1 cellular context compared by ENCODE assay signal in the genomic region with DNA sequence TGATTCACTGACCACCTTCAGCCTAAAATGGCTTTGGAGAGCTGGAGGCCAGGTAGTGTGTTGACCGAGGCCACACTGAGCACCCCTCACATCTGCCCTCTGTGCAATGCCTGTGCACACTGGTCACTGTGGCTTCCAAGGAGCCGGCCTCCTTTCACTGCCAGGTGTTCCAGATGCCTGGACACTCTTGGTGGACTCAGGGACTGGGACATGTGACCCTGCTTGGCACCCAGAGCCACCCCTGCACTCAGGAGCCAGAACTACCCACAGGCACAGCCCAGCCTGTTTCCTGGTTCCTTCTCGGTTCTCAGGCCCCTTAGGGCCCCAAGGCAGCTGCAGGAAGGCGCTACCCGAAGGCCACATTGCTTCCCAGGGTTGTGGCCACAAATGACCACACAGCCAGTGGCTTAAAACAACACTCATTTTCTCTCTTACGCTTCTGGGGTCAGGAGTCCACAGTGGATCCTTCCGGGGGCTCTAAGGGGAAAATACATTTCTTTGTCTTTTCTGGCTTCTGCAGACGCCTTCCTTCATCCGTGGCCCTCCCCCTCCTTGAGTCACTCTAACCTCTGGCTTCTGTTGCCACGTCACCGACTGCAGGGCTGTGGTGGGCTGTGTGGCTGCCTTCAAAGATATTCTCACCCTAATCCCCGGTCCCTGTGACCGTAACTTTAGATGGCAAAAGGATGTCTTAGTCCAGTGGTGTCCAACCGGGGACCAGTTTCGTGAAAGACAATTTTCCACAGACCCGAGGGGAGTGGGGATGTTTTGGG.
TF ChIP-seq lines count a peak whose summit lies in the region.

No MANE protein-coding gene starts in this region.

TF ChIP-seq in HepG2, 621 proteins besides CTCF, POLR2A, EP300 and RAD21 (continued from another document):
- TF ChIP-seq, protein P1, sequence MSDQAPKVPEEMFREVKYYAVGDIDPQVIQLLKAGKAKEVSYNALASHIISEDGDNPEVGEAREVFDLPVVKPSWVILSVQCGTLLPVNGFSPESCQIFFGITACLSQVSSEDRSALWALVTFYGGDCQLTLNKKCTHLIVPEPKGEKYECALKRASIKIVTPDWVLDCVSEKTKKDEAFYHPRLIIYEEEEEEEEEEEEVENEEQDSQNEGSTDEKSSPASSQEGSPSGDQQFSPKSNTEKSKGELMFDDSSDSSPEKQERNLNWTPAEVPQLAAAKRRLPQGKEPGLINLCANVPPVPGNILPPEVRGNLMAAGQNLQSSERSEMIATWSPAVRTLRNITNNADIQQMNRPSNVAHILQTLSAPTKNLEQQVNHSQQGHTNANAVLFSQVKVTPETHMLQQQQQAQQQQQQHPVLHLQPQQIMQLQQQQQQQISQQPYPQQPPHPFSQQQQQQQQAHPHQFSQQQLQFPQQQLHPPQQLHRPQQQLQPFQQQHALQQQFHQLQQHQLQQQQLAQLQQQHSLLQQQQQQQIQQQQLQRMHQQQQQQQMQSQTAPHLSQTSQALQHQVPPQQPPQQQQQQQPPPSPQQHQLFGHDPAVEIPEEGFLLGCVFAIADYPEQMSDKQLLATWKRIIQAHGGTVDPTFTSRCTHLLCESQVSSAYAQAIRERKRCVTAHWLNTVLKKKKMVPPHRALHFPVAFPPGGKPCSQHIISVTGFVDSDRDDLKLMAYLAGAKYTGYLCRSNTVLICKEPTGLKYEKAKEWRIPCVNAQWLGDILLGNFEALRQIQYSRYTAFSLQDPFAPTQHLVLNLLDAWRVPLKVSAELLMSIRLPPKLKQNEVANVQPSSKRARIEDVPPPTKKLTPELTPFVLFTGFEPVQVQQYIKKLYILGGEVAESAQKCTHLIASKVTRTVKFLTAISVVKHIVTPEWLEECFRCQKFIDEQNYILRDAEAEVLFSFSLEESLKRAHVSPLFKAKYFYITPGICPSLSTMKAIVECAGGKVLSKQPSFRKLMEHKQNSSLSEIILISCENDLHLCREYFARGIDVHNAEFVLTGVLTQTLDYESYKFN (CRISPR knock-in tag; conservative IDR thresholded peaks at IDR 0.05) = 0 out of 2 replicates have a peak, but pooled peaks have one; percentile 29
- TF ChIP-seq ZMYM4 (CRISPR knock-in tag; IDR thresholded peaks at IDR 0.05) (0 out of 2 replicates have a peak, but pooled peaks have one; percentile 16), CREB1 (IDR thresholded peaks at IDR 0.05) (peak; percentile 38; the same call in 1 of the 2 replicates), CREB1 (CRISPR knock-in tag; IDR thresholded peaks at IDR 0.05) (no peak), IKZF1 (IDR thresholded peaks at IDR 0.05) (no peak), ZNF501 (CRISPR knock-in tag; IDR thresholded peaks at IDR 0.05) (0 out of 2 replicates have a peak, but pooled peaks have one; percentile 12), TBX2 (CRISPR knock-in tag; IDR thresholded peaks at IDR 0.05; ENCODE audit: borderline replicate concordance) (0 out of 2 replicates have a peak, but pooled peaks have one; percentile 39), ZNF138 (CRISPR knock-in tag; IDR thresholded peaks at IDR 0.05; ENCODE audit: low read depth) (no peak), MTA1 (CRISPR knock-in tag; IDR thresholded peaks at IDR 0.05; ENCODE audit: borderline replicate concordance) (peak; percentile 24; the same call in 1 of the 2 replicates), NAIF1 (CRISPR knock-in tag; IDR thresholded peaks at IDR 0.05; ENCODE audit: borderline replicate concordance) (no peak), DPF2 (CRISPR knock-in tag; IDR thresholded peaks at IDR 0.05; ENCODE audit: borderline replicate concordance, low read depth) (no peak)
- TF ChIP-seq, protein P2, sequence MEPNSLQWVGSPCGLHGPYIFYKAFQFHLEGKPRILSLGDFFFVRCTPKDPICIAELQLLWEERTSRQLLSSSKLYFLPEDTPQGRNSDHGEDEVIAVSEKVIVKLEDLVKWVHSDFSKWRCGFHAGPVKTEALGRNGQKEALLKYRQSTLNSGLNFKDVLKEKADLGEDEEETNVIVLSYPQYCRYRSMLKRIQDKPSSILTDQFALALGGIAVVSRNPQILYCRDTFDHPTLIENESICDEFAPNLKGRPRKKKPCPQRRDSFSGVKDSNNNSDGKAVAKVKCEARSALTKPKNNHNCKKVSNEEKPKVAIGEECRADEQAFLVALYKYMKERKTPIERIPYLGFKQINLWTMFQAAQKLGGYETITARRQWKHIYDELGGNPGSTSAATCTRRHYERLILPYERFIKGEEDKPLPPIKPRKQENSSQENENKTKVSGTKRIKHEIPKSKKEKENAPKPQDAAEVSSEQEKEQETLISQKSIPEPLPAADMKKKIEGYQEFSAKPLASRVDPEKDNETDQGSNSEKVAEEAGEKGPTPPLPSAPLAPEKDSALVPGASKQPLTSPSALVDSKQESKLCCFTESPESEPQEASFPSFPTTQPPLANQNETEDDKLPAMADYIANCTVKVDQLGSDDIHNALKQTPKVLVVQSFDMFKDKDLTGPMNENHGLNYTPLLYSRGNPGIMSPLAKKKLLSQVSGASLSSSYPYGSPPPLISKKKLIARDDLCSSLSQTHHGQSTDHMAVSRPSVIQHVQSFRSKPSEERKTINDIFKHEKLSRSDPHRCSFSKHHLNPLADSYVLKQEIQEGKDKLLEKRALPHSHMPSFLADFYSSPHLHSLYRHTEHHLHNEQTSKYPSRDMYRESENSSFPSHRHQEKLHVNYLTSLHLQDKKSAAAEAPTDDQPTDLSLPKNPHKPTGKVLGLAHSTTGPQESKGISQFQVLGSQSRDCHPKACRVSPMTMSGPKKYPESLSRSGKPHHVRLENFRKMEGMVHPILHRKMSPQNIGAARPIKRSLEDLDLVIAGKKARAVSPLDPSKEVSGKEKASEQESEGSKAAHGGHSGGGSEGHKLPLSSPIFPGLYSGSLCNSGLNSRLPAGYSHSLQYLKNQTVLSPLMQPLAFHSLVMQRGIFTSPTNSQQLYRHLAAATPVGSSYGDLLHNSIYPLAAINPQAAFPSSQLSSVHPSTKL (CRISPR knock-in tag; IDR thresholded peaks at IDR 0.05) = 0 out of 2 replicates have a peak, but pooled peaks have one; percentile 21
- TF ChIP-seq, protein P3, sequence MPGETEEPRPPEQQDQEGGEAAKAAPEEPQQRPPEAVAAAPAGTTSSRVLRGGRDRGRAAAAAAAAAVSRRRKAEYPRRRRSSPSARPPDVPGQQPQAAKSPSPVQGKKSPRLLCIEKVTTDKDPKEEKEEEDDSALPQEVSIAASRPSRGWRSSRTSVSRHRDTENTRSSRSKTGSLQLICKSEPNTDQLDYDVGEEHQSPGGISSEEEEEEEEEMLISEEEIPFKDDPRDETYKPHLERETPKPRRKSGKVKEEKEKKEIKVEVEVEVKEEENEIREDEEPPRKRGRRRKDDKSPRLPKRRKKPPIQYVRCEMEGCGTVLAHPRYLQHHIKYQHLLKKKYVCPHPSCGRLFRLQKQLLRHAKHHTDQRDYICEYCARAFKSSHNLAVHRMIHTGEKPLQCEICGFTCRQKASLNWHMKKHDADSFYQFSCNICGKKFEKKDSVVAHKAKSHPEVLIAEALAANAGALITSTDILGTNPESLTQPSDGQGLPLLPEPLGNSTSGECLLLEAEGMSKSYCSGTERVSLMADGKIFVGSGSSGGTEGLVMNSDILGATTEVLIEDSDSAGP (CRISPR knock-in tag; IDR thresholded peaks at IDR 0.05; ENCODE audit: borderline replicate concordance) = 0 out of 2 replicates have a peak, but pooled peaks have one; percentile 17
- TF ChIP-seq, protein P4, sequence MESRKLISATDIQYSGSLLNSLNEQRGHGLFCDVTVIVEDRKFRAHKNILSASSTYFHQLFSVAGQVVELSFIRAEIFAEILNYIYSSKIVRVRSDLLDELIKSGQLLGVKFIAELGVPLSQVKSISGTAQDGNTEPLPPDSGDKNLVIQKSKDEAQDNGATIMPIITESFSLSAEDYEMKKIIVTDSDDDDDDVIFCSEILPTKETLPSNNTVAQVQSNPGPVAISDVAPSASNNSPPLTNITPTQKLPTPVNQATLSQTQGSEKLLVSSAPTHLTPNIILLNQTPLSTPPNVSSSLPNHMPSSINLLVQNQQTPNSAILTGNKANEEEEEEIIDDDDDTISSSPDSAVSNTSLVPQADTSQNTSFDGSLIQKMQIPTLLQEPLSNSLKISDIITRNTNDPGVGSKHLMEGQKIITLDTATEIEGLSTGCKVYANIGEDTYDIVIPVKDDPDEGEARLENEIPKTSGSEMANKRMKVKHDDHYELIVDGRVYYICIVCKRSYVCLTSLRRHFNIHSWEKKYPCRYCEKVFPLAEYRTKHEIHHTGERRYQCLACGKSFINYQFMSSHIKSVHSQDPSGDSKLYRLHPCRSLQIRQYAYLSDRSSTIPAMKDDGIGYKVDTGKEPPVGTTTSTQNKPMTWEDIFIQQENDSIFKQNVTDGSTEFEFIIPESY (CRISPR knock-in tag; IDR thresholded peaks at IDR 0.05) = peak; percentile 86
- TF ChIP-seq, protein P5, sequence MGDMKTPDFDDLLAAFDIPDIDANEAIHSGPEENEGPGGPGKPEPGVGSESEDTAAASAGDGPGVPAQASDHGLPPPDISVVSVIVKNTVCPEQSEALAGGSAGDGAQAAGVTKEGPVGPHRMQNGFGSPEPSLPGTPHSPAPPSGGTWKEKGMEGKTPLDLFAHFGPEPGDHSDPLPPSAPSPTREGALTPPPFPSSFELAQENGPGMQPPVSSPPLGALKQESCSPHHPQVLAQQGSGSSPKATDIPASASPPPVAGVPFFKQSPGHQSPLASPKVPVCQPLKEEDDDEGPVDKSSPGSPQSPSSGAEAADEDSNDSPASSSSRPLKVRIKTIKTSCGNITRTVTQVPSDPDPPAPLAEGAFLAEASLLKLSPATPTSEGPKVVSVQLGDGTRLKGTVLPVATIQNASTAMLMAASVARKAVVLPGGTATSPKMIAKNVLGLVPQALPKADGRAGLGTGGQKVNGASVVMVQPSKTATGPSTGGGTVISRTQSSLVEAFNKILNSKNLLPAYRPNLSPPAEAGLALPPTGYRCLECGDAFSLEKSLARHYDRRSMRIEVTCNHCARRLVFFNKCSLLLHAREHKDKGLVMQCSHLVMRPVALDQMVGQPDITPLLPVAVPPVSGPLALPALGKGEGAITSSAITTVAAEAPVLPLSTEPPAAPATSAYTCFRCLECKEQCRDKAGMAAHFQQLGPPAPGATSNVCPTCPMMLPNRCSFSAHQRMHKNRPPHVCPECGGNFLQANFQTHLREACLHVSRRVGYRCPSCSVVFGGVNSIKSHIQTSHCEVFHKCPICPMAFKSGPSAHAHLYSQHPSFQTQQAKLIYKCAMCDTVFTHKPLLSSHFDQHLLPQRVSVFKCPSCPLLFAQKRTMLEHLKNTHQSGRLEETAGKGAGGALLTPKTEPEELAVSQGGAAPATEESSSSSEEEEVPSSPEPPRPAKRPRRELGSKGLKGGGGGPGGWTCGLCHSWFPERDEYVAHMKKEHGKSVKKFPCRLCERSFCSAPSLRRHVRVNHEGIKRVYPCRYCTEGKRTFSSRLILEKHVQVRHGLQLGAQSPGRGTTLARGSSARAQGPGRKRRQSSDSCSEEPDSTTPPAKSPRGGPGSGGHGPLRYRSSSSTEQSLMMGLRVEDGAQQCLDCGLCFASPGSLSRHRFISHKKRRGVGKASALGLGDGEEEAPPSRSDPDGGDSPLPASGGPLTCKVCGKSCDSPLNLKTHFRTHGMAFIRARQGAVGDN (CRISPR knock-in tag; IDR thresholded peaks at IDR 0.05) = peak; percentile 20; the same call in 1 of the 2 replicates
